Comparison of ENCODE assay signal across 22 cellular contexts in genomic region chr18:59144483-59144882, GRCh38.
"Had no signal": no experiment of that assay in that cellular context is flagged by ENCODE, and none has a peak within 500 bp of the region (broad histone marks: within the 10 kb centered on the region; RNA-seq: fewer than 3 reads in every experiment).

No MANE protein-coding gene starts in this region.

- H3K27ac ChIP-seq: cardiac muscle cell, gastrocnemius medialis, spleen, upper lobe of right lung, WERI-Rb-1 had no signal

- H3K9me3 ChIP-seq: gastrocnemius medialis, spleen, upper lobe of right lung had no signal

- FAIRE-seq: keratinocyte had no signal

- H3K27ac Mint-ChIP-seq: dendritic cell treated with granulocyte-macrophage colony-stimulating factor and Interleukin-4, amounts not matched to agents 40 ng/mL and 50 ng/mL, for 4 days had no signal

- H3K27me3 ChIP-seq: cardiac muscle cell, gastrocnemius medialis, spleen, upper lobe of right lung had no signal

- H3K9me3 Mint-ChIP-seq: activated naive CD8-positive, alpha-beta T cell treated with anti-CD3 and anti-CD28 coated beads for 36 hours; dendritic cell treated with granulocyte-macrophage colony-stimulating factor and Interleukin-4, amounts not matched to agents 40 ng/mL and 50 ng/mL, for 4 days had no signal

- H3K4me3 Mint-ChIP-seq: activated naive CD8-positive, alpha-beta T cell treated with anti-CD3 and anti-CD28 coated beads for 36 hours; dendritic cell treated with granulocyte-macrophage colony-stimulating factor and Interleukin-4, amounts not matched to agents 40 ng/mL and 50 ng/mL, for 4 days had no signal

- H3K4me3 ChIP-seq: cardiac muscle cell, gastrocnemius medialis, lung, spleen, upper lobe of right lung had no signal

- H3K36me3 ChIP-seq: cardiac muscle cell, gastrocnemius medialis, upper lobe of right lung had no signal

- ATAC-seq: esophagus mucosa, gastrocnemius medialis, upper lobe of right lung had no signal

- H3K27me3 Mint-ChIP-seq: activated naive CD8-positive, alpha-beta T cell treated with anti-CD3 and anti-CD28 coated beads for 36 hours; dendritic cell treated with granulocyte-macrophage colony-stimulating factor and Interleukin-4, amounts not matched to agents 40 ng/mL and 50 ng/mL, for 4 days had no signal

- DNase-seq: activated CD4-positive, alpha-beta T cell treated with anti-CD3 and anti-CD28 coated beads for 1 hour; activated CD4-positive, alpha-beta T cell treated with anti-CD3 and anti-CD28 coated beads, Interleukin-2, amount 50 U/mL, for 48 hours; activated CD8-positive, alpha-beta memory T cell treated with anti-CD3 and anti-CD28 coated beads, Interleukin-2, amount 50 U/mL, for 48 hours; activated naive CD4-positive, alpha-beta T cell; activated naive CD8-positive, alpha-beta T cell treated with anti-CD3 and anti-CD28 coated beads for 36 hours; amniotic stem cell; effector CD8-positive, alpha-beta T cell; gastrocnemius medialis; head of caudate nucleus; midbrain; occipital lobe; posterior cingulate gyrus; spleen; stimulated activated CD4-positive, alpha-beta T cell treated with anti-CD3 and anti-CD28 coated beads, Interleukin-4, amount 100 ng/mL, for 4 hours; stimulated activated naive CD4-positive, alpha-beta T cell; upper lobe of right lung; WERI-Rb-1 had no signal
